ENCODE assay signal across 28 cellular contexts in the genomic region with DNA sequence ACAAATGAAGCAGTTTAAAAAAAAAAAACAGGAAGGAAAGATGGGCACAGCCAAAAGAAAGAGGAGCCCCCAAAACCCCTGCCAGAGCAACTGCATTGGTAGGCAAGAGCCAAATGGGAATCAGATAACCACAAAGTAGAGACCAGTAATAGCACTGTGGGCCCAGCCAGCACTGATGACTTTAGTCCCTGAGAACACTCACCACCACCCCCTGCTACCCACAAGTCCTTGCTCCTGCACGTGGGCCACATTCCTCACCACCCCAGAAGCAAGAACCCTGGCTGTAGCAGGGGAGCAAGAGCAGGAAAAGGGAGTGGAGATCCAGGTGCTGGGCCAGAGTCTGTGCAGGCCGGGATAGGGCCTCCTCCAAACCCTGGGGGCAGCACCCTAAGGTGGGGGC.
"Had no signal": no experiment of that assay in that cellular context is flagged by ENCODE, and none has a peak within 500 bp of the region (broad histone marks: within the 10 kb centered on the region; RNA-seq: fewer than 3 reads in every experiment).

No MANE protein-coding gene starts in this region.

- H3K9me3 ChIP-seq: adrenal gland, body of pancreas, colonic mucosa, esophagus squamous epithelium had no signal

- H3K4me3 ChIP-seq: adrenal gland, body of pancreas, colonic mucosa, esophagus squamous epithelium had no signal

- DNase-seq: activated CD4-positive, alpha-beta memory T cell treated with anti-CD3 and anti-CD28 coated beads for 36 hours; activated CD4-positive, alpha-beta T cell treated with anti-CD3 and anti-CD28 coated beads for 36 hours; activated CD4-positive, alpha-beta T cell treated with anti-CD3 and anti-CD28 coated beads, Interleukin-2, amount 10 ng/mL, durations not matched to agents 24 days and 14 days; activated CD4-positive, CD25-positive, alpha-beta regulatory T cell; activated CD4-positive, CD25-positive, alpha-beta regulatory T cell treated with anti-CD3 and anti-CD28 coated beads, Interleukin-2, amount 50 U/mL, for 72 hours; activated CD8-positive, alpha-beta memory T cell treated with anti-CD3 and anti-CD28 coated beads, Interleukin-2, amount 50 U/mL, for 48 hours; activated effector memory CD4-positive, alpha-beta T cell treated with Interleukin-2 at 50 U/mL for 16 hours; activated gamma-delta T cell treated with Interleukin-2 at 50 U/mL for 16 hours; activated naive CD4-positive, alpha-beta T cell treated with Interleukin-2 at 50 U/mL for 16 hours; activated naive CD8-positive, alpha-beta T cell treated with anti-CD3 and anti-CD28 coated beads for 36 hours; activated naive CD8-positive, alpha-beta T cell treated with anti-CD3 and anti-CD28 coated beads, Interleukin-2, amount 50 U/mL, for 24 hours; activated T-cell treated with anti-CD3 and anti-CD28 coated beads for 4 hours; activated T-cell treated with anti-CD3 and anti-CD28 coated beads, Interleukin-2, amount 50 U/mL, for 24 hours; activated T-cell treated with anti-CD3 and anti-CD28 coated beads, Interleukin-2, amount 50 U/mL, for 72 hours; adrenal gland; amygdala; aorta; body of pancreas; caudate nucleus; colonic mucosa; effector CD8-positive, alpha-beta T cell; esophagus squamous epithelium; foreskin melanocyte; head of caudate nucleus; T-helper 2 cell had no signal

- H3K4me1 ChIP-seq: adrenal gland, body of pancreas, colonic mucosa, esophagus squamous epithelium had no signal

- ATAC-seq: activated CD4-positive, alpha-beta T cell treated with anti-CD3 and anti-CD28 coated beads for 36 hours; activated naive CD8-positive, alpha-beta T cell treated with anti-CD3 and anti-CD28 coated beads, Interleukin-2, amount 50 U/mL, for 24 hours; activated T-cell treated with anti-CD3 and anti-CD28 coated beads, Interleukin-2, amount 50 U/mL, for 72 hours; body of pancreas had no signal

- H3K27ac ChIP-seq: adrenal gland, body of pancreas, colonic mucosa, epithelial cell of prostate, esophagus squamous epithelium had no signal

- H3K27me3 ChIP-seq: body of pancreas, colonic mucosa had no signal

- FAIRE-seq: endometrium, endothelial cell of umbilical vein had no signal

- H3K36me3 ChIP-seq: adrenal gland, colonic mucosa, esophagus squamous epithelium had no signal
